1 cellular context compared by ENCODE assay signal in the genomic region with DNA sequence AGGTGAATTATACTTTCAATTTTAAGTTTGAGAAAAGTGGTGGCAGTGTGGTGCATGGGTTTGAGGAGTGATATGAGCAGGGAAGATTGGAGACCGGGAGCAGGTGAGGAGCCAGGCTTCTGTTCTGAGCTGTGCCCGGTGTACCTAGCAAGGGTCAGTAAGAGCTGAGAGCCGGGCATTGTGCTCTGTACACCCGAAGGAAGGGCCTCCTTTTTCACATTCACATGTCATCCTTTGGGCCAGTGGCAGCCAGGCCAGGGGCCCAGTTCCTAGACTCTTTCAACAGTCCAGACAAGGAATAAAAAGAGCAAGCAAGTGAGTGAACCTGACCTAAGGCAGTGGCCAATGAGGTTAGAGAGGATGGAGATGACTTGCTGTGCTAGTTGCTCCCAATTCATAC.
A peak's percentile ranks its signal among the peaks of the same experiment; 100 is the strongest.
TF ChIP-seq lines count a peak whose summit lies in the region.

No MANE protein-coding gene starts in this region.

TF ChIP-seq in K562, 482 proteins besides CTCF, POLR2A, EP300 and RAD21:
- TF ChIP-seq NFYB (IDR thresholded peaks at IDR 0.05; ENCODE audit: extremely low read depth, insufficient read length), result peak; percentile 12
- no peak for TF ChIP-seq SRSF3 (IDR thresholded peaks at IDR 0.05; ENCODE audit: insufficient read depth, low read length)
